ENCODE assay signal across 8 cellular contexts in genomic region chr6:41779793-41780622, GRCh38. TPM values are rescaled to one million over a fixed set of nuclear protein-coding genes. Genes with fewer than 3 reads are reported as not detected.
DNase-seq lines count a peak whose midpoint lies in the region; ATAC-seq and TF ChIP-seq lines count a peak whose summit lies in the region.

Gene FRS3, minus strand, starts transcription at chr6:41779900. Its CDS starts 2,913 bp downstream, at chr6:41776987.

- DNase-seq in CD1c-positive myeloid dendritic cell (ENCODE audit: extremely low spot score) = peak; percentile 99
- DNase-seq in NCI-H69 (lab: John Stamatoyannopoulos, UW) = peak; percentile 95
- DNase-seq in activated CD4-positive, alpha-beta T cell treated with anti-CD3 and anti-CD28 coated beads, Interleukin-2, amount 50 U/mL, for 24 hours (ENCODE audit: low read depth in 1 of 2, low spot score in 1 of 2) = peak; percentile 99
- DNase-seq in dermis blood vessel endothelial cell = peak; percentile 98
- peak; percentile 97 to 100 for DNase-seq in lower leg skin (ENCODE audit: low spot score in 2 of 2)
- DNase-seq in stimulated activated CD4-positive, alpha-beta T cell treated with anti-CD3 and anti-CD28 coated beads, Interleukin-4, amount 100 ng/mL, for 4 hours = peak; percentile 98 to 100

- no peak for TF ChIP-seq POLR2A in lower leg skin (IDR thresholded peaks at IDR 0.05)

- ATAC-seq in GM19351 (IDR thresholded peaks at IDR 0.05; ENCODE audit: unreplicated experiment) (peak; percentile 93), HG03520 (IDR thresholded peaks at IDR 0.05; ENCODE audit: unreplicated experiment) (peak; percentile 86)

- WGBS in lower leg skin, 2 donors = 1% methylated on average over 33 to 36 of the region's 73 CpGs

- H3K4me3 ChIP-seq in lower leg skin (ENCODE audit: low read depth, poor library complexity, severe bottlenecking) = peak within 1 kb of the TSS; percentile 42

- intact Hi-C loops in lower leg skin (cut with DNase I; ENCODE audit: low total_unique reads) = loop anchor here (5.0 to 10.0 kb wide), 2 partner anchors 145 to 262 kb away; partner anchors contain the start of genes BYSL and MED20

- peak in 1 of 3 donors; percentile 68 for TF ChIP-seq CTCF in lower leg skin (IDR thresholded peaks at IDR 0.05)

RNA-seq across cellular contexts. Expression of gene FRS3, which starts in this region (rescaled TPM):
- total RNA-seq in dermis blood vessel endothelial cell = 1.2 and 1.8 TPM in 2 replicates
- 1 to 10 TPM in 3 of 4 donors, under 1 TPM in 1; 0.79 to 4.2 (median 2.4) TPM for total RNA-seq in lower leg skin

Comparison
In these comparisons a context has a peak if more than half of its experiments do, and no peak if none do; other contexts are left out.
1. Peak in every context shown above with its lines: DNase-seq, ATAC-seq and H3K4me3 ChIP-seq.